1 cellular context compared by ENCODE assay signal in genomic region chr15:28897861-28898608, GRCh38.
TF ChIP-seq lines count a peak whose summit lies in the region.

No MANE protein-coding gene starts in this region.

TF ChIP-seq in SK-N-SH treated with all-trans-retinoic acid at 6 μM for 48 hours, 23 proteins besides CTCF, POLR2A, EP300 and RAD21 (continued from another document):
- TF ChIP-seq ZNF565 (CRISPR knock-in tag; conservative IDR thresholded peaks at IDR 0.05; ENCODE audit: low read depth) (no peak), ZNF8 (CRISPR knock-in tag; IDR thresholded peaks at IDR 0.05) (no peak), CSRNP3 (CRISPR knock-in tag; IDR thresholded peaks at IDR 0.05) (no peak), TOX (CRISPR knock-in tag; IDR thresholded peaks at IDR 0.05; ENCODE audit: borderline replicate concordance) (no peak), SNAI2 (CRISPR knock-in tag; IDR thresholded peaks at IDR 0.05) (no peak), TSHZ2 (CRISPR knock-in tag; IDR thresholded peaks at IDR 0.05) (no peak)
